Comparison of ENCODE assay signal across 20 cellular contexts in the genomic region with DNA sequence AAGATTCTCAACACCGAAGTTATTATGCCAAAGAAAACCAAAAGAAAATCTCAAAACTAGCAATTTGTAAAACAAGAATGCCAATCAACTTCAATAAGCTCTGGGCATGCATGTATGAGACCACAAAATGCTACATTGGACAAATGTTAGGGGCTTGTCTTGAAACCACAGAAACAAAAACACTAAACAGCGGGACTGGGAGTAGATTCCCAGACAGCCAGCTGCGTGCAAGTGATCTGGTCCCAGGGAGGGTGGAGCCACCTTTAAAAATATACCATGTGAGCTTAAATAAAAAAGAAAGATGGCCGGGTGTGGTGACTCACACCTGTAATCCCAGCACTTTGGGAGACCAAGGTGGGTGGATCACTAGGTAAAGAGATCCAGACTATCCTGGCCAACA.
"Had no signal": no experiment of that assay in that cellular context is flagged by ENCODE, and none has a peak within 500 bp of the region (broad histone marks: within the 10 kb centered on the region; RNA-seq: fewer than 3 reads in every experiment).

No MANE protein-coding gene starts in this region.

- H3K27me3 ChIP-seq: colonic mucosa, gastrocnemius medialis, heart right ventricle, left lung, neutrophil, stomach, transverse colon had no signal

- DNase-seq: cerebellar nuclear complex; colonic mucosa; dermis blood vessel endothelial cell; gastrocnemius medialis; heart right ventricle; hypothalamus; islet precursor cell; left lung; lower lobe of right lung; naive thymus-derived CD8-positive, alpha-beta T cell; posterior cingulate gyrus; stimulated activated CD4-positive, alpha-beta T cell treated with anti-CD3 and anti-CD28 coated beads, Interleukin-12 subunit alpha, Interleukin-12 subunit beta, amount 100 ng/mL, for 4 hours; stimulated activated naive CD4-positive, alpha-beta T cell; stomach; substantia nigra; transverse colon had no signal

- H3K4me1 ChIP-seq: colonic mucosa, gastrocnemius medialis, left lung, lower lobe of right lung, stomach, transverse colon had no signal

- H3K36me3 ChIP-seq: colonic mucosa, gastrocnemius medialis, heart right ventricle, left lung, lower lobe of right lung, neutrophil, stomach, thoracic aorta, transverse colon had no signal

- H3K9me3 Mint-ChIP-seq: memory B cell; naive thymus-derived CD8-positive, alpha-beta T cell had no signal

- H3K4me1 Mint-ChIP-seq: memory B cell; naive thymus-derived CD8-positive, alpha-beta T cell had no signal

- H3K4me3 Mint-ChIP-seq: memory B cell; naive thymus-derived CD8-positive, alpha-beta T cell had no signal

- H3K27ac Mint-ChIP-seq: memory B cell; naive thymus-derived CD8-positive, alpha-beta T cell had no signal

- H3K9me3 ChIP-seq: colonic mucosa, gastrocnemius medialis, heart right ventricle, left lung, lower lobe of right lung, neutrophil, stomach, thoracic aorta, transverse colon had no signal

- H3K36me3 Mint-ChIP-seq: memory B cell; naive thymus-derived CD8-positive, alpha-beta T cell had no signal

- H3K4me3 ChIP-seq: colonic mucosa, gastrocnemius medialis, heart right ventricle, left lung, lower lobe of right lung, skin epidermis, stomach, thoracic aorta, transverse colon had no signal

- H3K27ac ChIP-seq: colonic mucosa, gastrocnemius medialis, heart right ventricle, left lung, lower lobe of right lung, neutrophil, skin epidermis, stomach, thoracic aorta, transverse colon had no signal
